In genomic region chr2:218465987-218466633, GRCh38 we compare ENCODE assay signal across 8 cellular contexts. TPM values are rescaled to one million over a fixed set of nuclear protein-coding genes. Genes with fewer than 3 reads are reported as not detected.
DNase-seq lines count a peak whose midpoint lies in the region; ATAC-seq, FAIRE-seq and TF ChIP-seq lines count a peak whose summit lies in the region.

No MANE protein-coding gene starts in this region.

- no peak overlapping the region for H3K9ac ChIP-seq in endodermal cell (ENCODE audit: extremely low read depth, low read length, poor library complexity, severe bottlenecking)

- no peak for TF ChIP-seq POLR2A in NB4 (IDR thresholded peaks at IDR 0.05; ENCODE audit: extremely low read depth, insufficient read length)

- intact Hi-C loops in activated T-helper 1 cell treated with anti-CD3 and anti-CD28 coated beads, Interleukin-12 subunit alpha, Interleukin-12 subunit beta, Interleukin-2, Interleukin-4 antibody, amounts not matched to agents 30 ng/mL and 10 ng/mL and 1 ng/mL, durations not matched to agents 14 hours and 24 hours and 36 hours (cut with micrococcal nuclease), result loop anchor here (1.0 to 2.0 kb wide), 3 partner anchors 60 to 173 kb away; partner anchors contain the start of gene TMBIM1

- H3K27ac Mint-ChIP-seq in endodermal cell, result no peak overlapping the region
- H3K27ac Mint-ChIP-seq in nephron progenitor cell, result no peak overlapping the region
- H3K27ac Mint-ChIP-seq in activated T-helper 1 cell treated with anti-CD3 and anti-CD28 coated beads, Interleukin-12 subunit alpha, Interleukin-12 subunit beta, Interleukin-2, Interleukin-4 antibody, amounts not matched to agents 30 ng/mL and 10 ng/mL and 1 ng/mL, durations not matched to agents 14 hours and 24 hours and 36 hours, result no peak overlapping the region

- peaks cover 48% of the 10 kb centered on the region for H3K36me3 Mint-ChIP-seq in endodermal cell (ENCODE audit: low read depth)
- H3K36me3 Mint-ChIP-seq in nephron progenitor cell (ENCODE audit: low read depth), result peaks cover 72% of the 10 kb centered on the region
- H3K36me3 Mint-ChIP-seq in activated T-helper 1 cell treated with anti-CD3 and anti-CD28 coated beads, Interleukin-12 subunit alpha, Interleukin-12 subunit beta, Interleukin-2, Interleukin-4 antibody, amounts not matched to agents 30 ng/mL and 10 ng/mL and 1 ng/mL, durations not matched to agents 14 hours and 24 hours and 36 hours (ENCODE audit: low read depth), result peaks cover 28% of the 10 kb centered on the region

- no peak for FAIRE-seq in D721Med (lab: Jason Lieb, UNC)

- H3K27ac ChIP-seq in endodermal cell (ENCODE audit: low read depth, low read length), result no peak overlapping the region

- H3K9me3 Mint-ChIP-seq in endodermal cell (peaks cover 5% of the 10 kb centered on the region), nephron progenitor cell (no peaks in the 10 kb centered on the region)
- H3K9me3 Mint-ChIP-seq in activated T-helper 1 cell treated with anti-CD3 and anti-CD28 coated beads, Interleukin-12 subunit alpha, Interleukin-12 subunit beta, Interleukin-2, Interleukin-4 antibody, amounts not matched to agents 30 ng/mL and 10 ng/mL and 1 ng/mL, durations not matched to agents 14 hours and 24 hours and 36 hours, result no peaks in the 10 kb centered on the region

- ATAC-seq in GM18519 (IDR thresholded peaks at IDR 0.05; ENCODE audit: low FRiP score, unreplicated experiment), result no peak
- no peak for ATAC-seq in HG02938 (IDR thresholded peaks at IDR 0.05; ENCODE audit: unreplicated experiment)

- no peak for DNase-seq in D721Med (ENCODE audit: insufficient read length, low spot score)
- peak; percentile 40 for DNase-seq in NB4 (ENCODE audit: low read depth)
- DNase-seq in endodermal cell, result no peak
- DNase-seq in nephron progenitor cell, result no peak
- DNase-seq in activated T-helper 1 cell treated with anti-CD3 and anti-CD28 coated beads, Interleukin-12 subunit alpha, Interleukin-12 subunit beta, Interleukin-2, Interleukin-4 antibody, amounts not matched to agents 30 ng/mL and 10 ng/mL and 1 ng/mL, durations not matched to agents 14 hours and 24 hours and 36 hours (ENCODE audit: low spot score), result no peak
- DNase-seq in activated CD8-positive, alpha-beta memory T cell treated with anti-CD3 and anti-CD28 coated beads, Interleukin-2, amount 50 U/mL, for 4 hours, result no peak

- peaks cover 7% of the 10 kb centered on the region for H3K9me3 ChIP-seq in endodermal cell (ENCODE audit: control insufficient read depth, low read length)

- no peak overlapping the region for H3K4me3 ChIP-seq in NB4 (ENCODE audit: low read depth, low read length)
- no peak overlapping the region for H3K4me3 ChIP-seq in endodermal cell (ENCODE audit: low read length)

- H3K27me3 Mint-ChIP-seq in endodermal cell (ENCODE audit: insufficient read depth), result no peaks in the 10 kb centered on the region
- H3K27me3 Mint-ChIP-seq in nephron progenitor cell (ENCODE audit: low read depth, poor library complexity), result no peaks in the 10 kb centered on the region
- no peaks in the 10 kb centered on the region for H3K27me3 Mint-ChIP-seq in activated T-helper 1 cell treated with anti-CD3 and anti-CD28 coated beads, Interleukin-12 subunit alpha, Interleukin-12 subunit beta, Interleukin-2, Interleukin-4 antibody, amounts not matched to agents 30 ng/mL and 10 ng/mL and 1 ng/mL, durations not matched to agents 14 hours and 24 hours and 36 hours (ENCODE audit: insufficient read depth)

- 58% methylated on average over 2 of the region's 3 CpGs; no CpG with 5 or more reads in 1 of the 2 experiments for WGBS in endodermal cell (ENCODE audit: insufficient coverage in 1 of 2, insufficient read length in 1 of 2), 2 experiments

- H3K4me1 Mint-ChIP-seq in endodermal cell, result no peaks in the 10 kb centered on the region
- H3K4me1 Mint-ChIP-seq in nephron progenitor cell, result no peaks in the 10 kb centered on the region
- H3K4me1 Mint-ChIP-seq in activated T-helper 1 cell treated with anti-CD3 and anti-CD28 coated beads, Interleukin-12 subunit alpha, Interleukin-12 subunit beta, Interleukin-2, Interleukin-4 antibody, amounts not matched to agents 30 ng/mL and 10 ng/mL and 1 ng/mL, durations not matched to agents 14 hours and 24 hours and 36 hours (ENCODE audit: low read depth), result peaks cover 4% of the 10 kb centered on the region

- peaks cover 54% of the 10 kb centered on the region for H3K36me3 ChIP-seq in endodermal cell (ENCODE audit: control insufficient read depth, insufficient read depth, low read length)

- H3K4me3 Mint-ChIP-seq in endodermal cell (no peak overlapping the region), nephron progenitor cell (no peak overlapping the region)
- H3K4me3 Mint-ChIP-seq in activated T-helper 1 cell treated with anti-CD3 and anti-CD28 coated beads, Interleukin-12 subunit alpha, Interleukin-12 subunit beta, Interleukin-2, Interleukin-4 antibody, amounts not matched to agents 30 ng/mL and 10 ng/mL and 1 ng/mL, durations not matched to agents 14 hours and 24 hours and 36 hours, result no peak overlapping the region

- TF ChIP-seq CTCF in D721Med (IDR thresholded peaks at IDR 0.05; ENCODE audit: insufficient read depth, missing control alignments), result peak; percentile 34
- TF ChIP-seq CTCF in NB4 (IDR thresholded peaks at IDR 0.05; ENCODE audit: low read depth, low read length), result no peak
- peak; percentile 68 for TF ChIP-seq CTCF in endodermal cell (conservative IDR thresholded peaks at IDR 0.05)
- TF ChIP-seq CTCF in nephron progenitor cell (IDR thresholded peaks at IDR 0.05), result peak; percentile 41

- H3K4me1 ChIP-seq in endodermal cell (ENCODE audit: control insufficient read depth, insufficient read depth, low read length), result no peaks in the 10 kb centered on the region

- no peaks in the 10 kb centered on the region for H3K27me3 ChIP-seq in endodermal cell (ENCODE audit: control insufficient read depth, insufficient read depth, low read length, poor library complexity, severe bottlenecking)

RNA-seq across cellular contexts. Expression of gene VIL1, which starts 47.2 kb away (rescaled TPM):
- 10 to 100 TPM; 70.2 to 83.1 TPM for total RNA-seq in endodermal cell
- 11.8 TPM for polyA plus RNA-seq in endodermal cell (2013, experiment 1 of 2)
- polyA plus RNA-seq in endodermal cell (2013, experiment 2 of 2), result 12.1 TPM
- total RNA-seq in activated T-helper 1 cell treated with anti-CD3 and anti-CD28 coated beads, Interleukin-12 subunit alpha, Interleukin-12 subunit beta, Interleukin-2, Interleukin-4 antibody, amounts not matched to agents 30 ng/mL and 10 ng/mL and 1 ng/mL, durations not matched to agents 14 hours and 24 hours and 36 hours, result not detected in 2 replicates

Comparison
In these comparisons a context has a peak if more than half of its experiments do, and no peak if none do; other contexts are left out.
1. RNA of gene VIL1, which starts 47.2 kb away (total RNA-seq): 70.2 to 83.1 TPM in endodermal cell; not detected in activated T-helper 1 cell treated with anti-CD3 and anti-CD28 coated beads, Interleukin-12 subunit alpha, Interleukin-12 subunit beta, Interleukin-2, Interleukin-4 antibody, amounts not matched to agents 30 ng/mL and 10 ng/mL and 1 ng/mL, durations not matched to agents 14 hours and 24 hours and 36 hours; every median in the first group is over 10 times any median in the second.